Comparison of ENCODE assay signal across 1 cellular context in genomic region chr11:62295504-62295903, GRCh38.
A peak's percentile ranks its signal among the peaks of the same experiment; 100 is the strongest.
TF ChIP-seq lines count a peak whose summit lies in the region.

No MANE protein-coding gene starts in this region.

TF ChIP-seq in HepG2, 621 proteins besides CTCF, POLR2A, EP300 and RAD21 (continued from another document and continues in another):
- TF ChIP-seq PRDM15 (CRISPR knock-in tag; IDR thresholded peaks at IDR 0.05) (0 out of 2 replicates have a peak, but pooled peaks have one; percentile 18), KMT2B (CRISPR knock-in tag; IDR thresholded peaks at IDR 0.05) (no peak), LCORL (IDR thresholded peaks at IDR 0.05) (no peak), LCORL (CRISPR knock-in tag; IDR thresholded peaks at IDR 0.05) (no peak), ZNF317 (CRISPR knock-in tag; IDR thresholded peaks at IDR 0.05) (no peak), PAXIP1 (CRISPR knock-in tag; conservative IDR thresholded peaks at IDR 0.05) (no peak), ADNP (CRISPR knock-in tag; IDR thresholded peaks at IDR 0.05) (no peak), ZNF816 (CRISPR knock-in tag; IDR thresholded peaks at IDR 0.05; ENCODE audit: borderline replicate concordance) (no peak), MIER3 (CRISPR knock-in tag; IDR thresholded peaks at IDR 0.05; ENCODE audit: borderline replicate concordance) (no peak), ZC3H4 (CRISPR knock-in tag; IDR thresholded peaks at IDR 0.05; ENCODE audit: borderline replicate concordance) (no peak), ZNF513 (CRISPR knock-in tag; conservative IDR thresholded peaks at IDR 0.05) (no peak), ZNF839 (CRISPR knock-in tag; IDR thresholded peaks at IDR 0.05; ENCODE audit: borderline replicate concordance) (no peak), FOXJ3 (CRISPR knock-in tag; IDR thresholded peaks at IDR 0.05; ENCODE audit: borderline replicate concordance) (no peak), YEATS4 (CRISPR knock-in tag; IDR thresholded peaks at IDR 0.05; ENCODE audit: borderline replicate concordance) (no peak), ZNF775 (CRISPR knock-in tag; IDR thresholded peaks at IDR 0.05; ENCODE audit: borderline replicate concordance) (no peak), PHB2 (IDR thresholded peaks at IDR 0.05; ENCODE audit: partially characterized antibody) (no peak), TEF (CRISPR knock-in tag; IDR thresholded peaks at IDR 0.05) (no peak), ZNF230 (CRISPR knock-in tag; IDR thresholded peaks at IDR 0.05) (no peak), SNAPC2 (CRISPR knock-in tag; IDR thresholded peaks at IDR 0.05) (no peak), MZF1 (CRISPR knock-in tag; IDR thresholded peaks at IDR 0.05; ENCODE audit: borderline replicate concordance) (no peak), ZNF432 (CRISPR knock-in tag; IDR thresholded peaks at IDR 0.05; ENCODE audit: borderline replicate concordance) (no peak), NFIB (CRISPR knock-in tag; IDR thresholded peaks at IDR 0.05; ENCODE audit: borderline replicate concordance) (no peak), REXO4 (CRISPR knock-in tag; IDR thresholded peaks at IDR 0.05; ENCODE audit: borderline replicate concordance) (no peak), CREB1 (IDR thresholded peaks at IDR 0.05) (no peak), CREB1 (CRISPR knock-in tag; IDR thresholded peaks at IDR 0.05) (no peak), KDM2A (CRISPR knock-in tag; IDR thresholded peaks at IDR 0.05; ENCODE audit: borderline replicate concordance, low read depth) (no peak), ZNF607 (CRISPR knock-in tag; IDR thresholded peaks at IDR 0.05; ENCODE audit: borderline replicate concordance) (no peak), ZNF546 (CRISPR knock-in tag; conservative IDR thresholded peaks at IDR 0.05) (no peak), SYNCRIP (IDR thresholded peaks at IDR 0.05; ENCODE audit: insufficient read depth, low read depth, low read length) (no peak), TRIM24 (CRISPR knock-in tag; IDR thresholded peaks at IDR 0.05) (no peak), HOXA7 (CRISPR knock-in tag; IDR thresholded peaks at IDR 0.05) (no peak), EZH2 (conservative IDR thresholded peaks at IDR 0.05; ENCODE audit: low read depth, low read length) (no peak), REST (IDR thresholded peaks at IDR 0.05; ENCODE audit: borderline replicate concordance in 1 of 2, low read depth in 1 of 2, low read length in 2 of 2) (peak; percentile 71 to 95), MYC (CRISPR knock-in tag; IDR thresholded peaks at IDR 0.05; ENCODE audit: borderline replicate concordance) (0 out of 2 replicates have a peak, but pooled peaks have one; percentile 20)
- TF ChIP-seq, protein P1, sequence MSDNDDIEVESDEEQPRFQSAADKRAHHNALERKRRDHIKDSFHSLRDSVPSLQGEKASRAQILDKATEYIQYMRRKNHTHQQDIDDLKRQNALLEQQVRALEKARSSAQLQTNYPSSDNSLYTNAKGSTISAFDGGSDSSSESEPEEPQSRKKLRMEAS (IDR thresholded peaks at IDR 0.05), result no peak
- TF ChIP-seq, protein P2, sequence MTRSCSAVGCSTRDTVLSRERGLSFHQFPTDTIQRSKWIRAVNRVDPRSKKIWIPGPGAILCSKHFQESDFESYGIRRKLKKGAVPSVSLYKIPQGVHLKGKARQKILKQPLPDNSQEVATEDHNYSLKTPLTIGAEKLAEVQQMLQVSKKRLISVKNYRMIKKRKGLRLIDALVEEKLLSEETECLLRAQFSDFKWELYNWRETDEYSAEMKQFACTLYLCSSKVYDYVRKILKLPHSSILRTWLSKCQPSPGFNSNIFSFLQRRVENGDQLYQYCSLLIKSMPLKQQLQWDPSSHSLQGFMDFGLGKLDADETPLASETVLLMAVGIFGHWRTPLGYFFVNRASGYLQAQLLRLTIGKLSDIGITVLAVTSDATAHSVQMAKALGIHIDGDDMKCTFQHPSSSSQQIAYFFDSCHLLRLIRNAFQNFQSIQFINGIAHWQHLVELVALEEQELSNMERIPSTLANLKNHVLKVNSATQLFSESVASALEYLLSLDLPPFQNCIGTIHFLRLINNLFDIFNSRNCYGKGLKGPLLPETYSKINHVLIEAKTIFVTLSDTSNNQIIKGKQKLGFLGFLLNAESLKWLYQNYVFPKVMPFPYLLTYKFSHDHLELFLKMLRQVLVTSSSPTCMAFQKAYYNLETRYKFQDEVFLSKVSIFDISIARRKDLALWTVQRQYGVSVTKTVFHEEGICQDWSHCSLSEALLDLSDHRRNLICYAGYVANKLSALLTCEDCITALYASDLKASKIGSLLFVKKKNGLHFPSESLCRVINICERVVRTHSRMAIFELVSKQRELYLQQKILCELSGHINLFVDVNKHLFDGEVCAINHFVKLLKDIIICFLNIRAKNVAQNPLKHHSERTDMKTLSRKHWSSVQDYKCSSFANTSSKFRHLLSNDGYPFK (CRISPR knock-in tag; IDR thresholded peaks at IDR 0.05; ENCODE audit: borderline replicate concordance), result no peak
- TF ChIP-seq, protein P3, sequence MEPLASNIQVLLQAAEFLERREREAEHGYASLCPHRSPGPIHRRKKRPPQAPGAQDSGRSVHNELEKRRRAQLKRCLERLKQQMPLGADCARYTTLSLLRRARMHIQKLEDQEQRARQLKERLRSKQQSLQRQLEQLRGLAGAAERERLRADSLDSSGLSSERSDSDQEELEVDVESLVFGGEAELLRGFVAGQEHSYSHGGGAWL (CRISPR knock-in tag; IDR thresholded peaks at IDR 0.05), result no peak
- TF ChIP-seq, protein P4, sequence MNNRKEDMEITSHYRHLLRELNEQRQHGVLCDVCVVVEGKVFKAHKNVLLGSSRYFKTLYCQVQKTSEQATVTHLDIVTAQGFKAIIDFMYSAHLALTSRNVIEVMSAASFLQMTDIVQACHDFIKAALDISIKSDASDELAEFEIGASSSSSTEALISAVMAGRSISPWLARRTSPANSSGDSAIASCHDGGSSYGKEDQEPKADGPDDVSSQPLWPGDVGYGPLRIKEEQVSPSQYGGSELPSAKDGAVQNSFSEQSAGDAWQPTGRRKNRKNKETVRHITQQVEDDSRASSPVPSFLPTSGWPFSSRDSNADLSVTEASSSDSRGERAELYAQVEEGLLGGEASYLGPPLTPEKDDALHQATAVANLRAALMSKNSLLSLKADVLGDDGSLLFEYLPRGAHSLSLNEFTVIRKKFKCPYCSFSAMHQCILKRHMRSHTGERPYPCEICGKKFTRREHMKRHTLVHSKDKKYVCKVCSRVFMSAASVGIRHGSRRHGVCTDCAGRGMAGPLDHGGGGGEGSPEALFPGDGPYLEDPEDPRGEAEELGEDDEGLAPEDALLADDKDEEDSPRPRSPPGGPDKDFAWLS (CRISPR knock-in tag; IDR thresholded peaks at IDR 0.05; ENCODE audit: borderline replicate concordance), result no peak
- TF ChIP-seq, protein P5, sequence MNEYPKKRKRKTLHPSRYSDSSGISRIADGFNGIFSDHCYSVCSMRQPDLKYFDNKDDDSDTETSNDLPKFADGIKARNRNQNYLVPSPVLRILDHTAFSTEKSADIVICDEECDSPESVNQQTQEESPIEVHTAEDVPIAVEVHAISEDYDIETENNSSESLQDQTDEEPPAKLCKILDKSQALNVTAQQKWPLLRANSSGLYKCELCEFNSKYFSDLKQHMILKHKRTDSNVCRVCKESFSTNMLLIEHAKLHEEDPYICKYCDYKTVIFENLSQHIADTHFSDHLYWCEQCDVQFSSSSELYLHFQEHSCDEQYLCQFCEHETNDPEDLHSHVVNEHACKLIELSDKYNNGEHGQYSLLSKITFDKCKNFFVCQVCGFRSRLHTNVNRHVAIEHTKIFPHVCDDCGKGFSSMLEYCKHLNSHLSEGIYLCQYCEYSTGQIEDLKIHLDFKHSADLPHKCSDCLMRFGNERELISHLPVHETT (CRISPR knock-in tag; conservative IDR thresholded peaks at IDR 0.05), result no peak
- TF ChIP-seq, protein P6, sequence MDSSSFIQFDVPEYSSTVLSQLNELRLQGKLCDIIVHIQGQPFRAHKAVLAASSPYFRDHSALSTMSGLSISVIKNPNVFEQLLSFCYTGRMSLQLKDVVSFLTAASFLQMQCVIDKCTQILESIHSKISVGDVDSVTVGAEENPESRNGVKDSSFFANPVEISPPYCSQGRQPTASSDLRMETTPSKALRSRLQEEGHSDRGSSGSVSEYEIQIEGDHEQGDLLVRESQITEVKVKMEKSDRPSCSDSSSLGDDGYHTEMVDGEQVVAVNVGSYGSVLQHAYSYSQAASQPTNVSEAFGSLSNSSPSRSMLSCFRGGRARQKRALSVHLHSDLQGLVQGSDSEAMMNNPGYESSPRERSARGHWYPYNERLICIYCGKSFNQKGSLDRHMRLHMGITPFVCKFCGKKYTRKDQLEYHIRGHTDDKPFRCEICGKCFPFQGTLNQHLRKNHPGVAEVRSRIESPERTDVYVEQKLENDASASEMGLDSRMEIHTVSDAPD (CRISPR knock-in tag; IDR thresholded peaks at IDR 0.05), result no peak
